In genomic region chr2:45458909-45459563, GRCh38 we compare ENCODE assay signal across 9 cellular contexts.
DNase-seq lines count a peak whose midpoint lies in the region; ATAC-seq and TF ChIP-seq lines count a peak whose summit lies in the region.
"Had no signal": no experiment of that assay in that cellular context is flagged by ENCODE, and none has a peak within 500 bp of the region (broad histone marks: within the 10 kb centered on the region; RNA-seq: fewer than 3 reads in every experiment).

No MANE protein-coding gene starts in this region.

- H3K27me3 Mint-ChIP-seq in CD8-positive, alpha-beta memory T cell: no peaks in the 10 kb centered on the region

- no peak for TF ChIP-seq POLR2A in breast epithelium (IDR thresholded peaks at IDR 0.05)
- no peak for TF ChIP-seq POLR2A in right lobe of liver (IDR thresholded peaks at IDR 0.05)

- no peaks in the 10 kb centered on the region for H3K9me3 Mint-ChIP-seq in CD8-positive, alpha-beta memory T cell

- intact Hi-C loops in breast epithelium (cut with DNase I; ENCODE audit: low total_unique reads) (loop anchor here (5.0 kb wide), 1 partner anchor 852 kb away; no protein-coding TSS in a partner anchor), right lobe of liver (cut with DNase I) (no loop called here)

- no peak overlapping the region for H3K4me3 Mint-ChIP-seq in CD8-positive, alpha-beta memory T cell

- 33% methylated on average over 3 of the region's 3 CpGs for WGBS in right lobe of liver (ENCODE audit: insufficient coverage, low coverage, low lambda C conversion rate, missing lambda C conversion rate)

- POLR2A ChIA-PET in CD8-positive, alpha-beta memory T cell (lab: Charles Lee): no interaction called here

- H3K36me3 ChIP-seq in breast epithelium: no peaks in the 10 kb centered on the region
- H3K36me3 ChIP-seq in right lobe of liver: no peaks in the 10 kb centered on the region
- no peaks in the 10 kb centered on the region for H3K36me3 ChIP-seq in CD8-positive, alpha-beta memory T cell (ENCODE audit: insufficient read depth, low read length)

- peak; percentile 79 for DNase-seq in AG20443 (ENCODE audit: low spot score)
- DNase-seq in MV-4-11 (lab: John Stamatoyannopoulos, UW): peak; percentile 59
- peak in 1 of 2 donors; percentile 37 for DNase-seq in breast epithelium (ENCODE audit: low spot score in 2 of 2)
- no peak for DNase-seq in right lobe of liver
- DNase-seq in cerebellum (ENCODE audit: low spot score): no peak
- DNase-seq in effector CD8-positive, alpha-beta T cell (lab: John Stamatoyannopoulos, UW): no peak
- DNase-seq in CD8-positive, alpha-beta memory T cell: no peak
- DNase-seq: caudate nucleus had no signal

- TF ChIP-seq CTCF in breast epithelium (IDR thresholded peaks at IDR 0.05) (no peak), right lobe of liver (IDR thresholded peaks at IDR 0.05) (no peak)

- H3K4me1 ChIP-seq in breast epithelium (no peaks in the 10 kb centered on the region), right lobe of liver (no peaks in the 10 kb centered on the region)
- H3K4me1 ChIP-seq in CD8-positive, alpha-beta memory T cell (ENCODE audit: insufficient read depth, low read length): no peaks in the 10 kb centered on the region

- H3K4me3 ChIP-seq in breast epithelium (no peak overlapping the region), right lobe of liver (no peak overlapping the region)
- H3K4me3 ChIP-seq in CD8-positive, alpha-beta memory T cell (ENCODE audit: low read length): no peak overlapping the region

- CTCF ChIA-PET in CD8-positive, alpha-beta memory T cell (lab: Charles Lee): interaction anchor here (1.9 kb wide), 1 partner anchor 16 kb away, joined by 4 read pairs; no protein-coding TSS in a partner anchor

- H3K9me3 ChIP-seq in breast epithelium (no peaks in the 10 kb centered on the region), right lobe of liver (no peaks in the 10 kb centered on the region)
- no peaks in the 10 kb centered on the region for H3K9me3 ChIP-seq in CD8-positive, alpha-beta memory T cell (ENCODE audit: low read length)

- peaks cover 5 to 27% (median 13%) of the 10 kb centered on the region in 3 donors for H3K4me1 Mint-ChIP-seq in CD8-positive, alpha-beta memory T cell

- H3K27ac Mint-ChIP-seq in CD8-positive, alpha-beta memory T cell: peak overlapping the region in 1 of 8 donors; percentile 38

- peaks cover 5 to 21% (median 16%) of the 10 kb centered on the region in 3 donors for H3K36me3 Mint-ChIP-seq in CD8-positive, alpha-beta memory T cell

- no peaks in the 10 kb centered on the region for H3K27me3 ChIP-seq in breast epithelium
- H3K27me3 ChIP-seq in right lobe of liver: no peaks in the 10 kb centered on the region
- H3K27me3 ChIP-seq in CD8-positive, alpha-beta memory T cell (ENCODE audit: insufficient read depth, low read length, poor library complexity, severe bottlenecking): no peaks in the 10 kb centered on the region

- ATAC-seq in right lobe of liver: peak; percentile 50 to 98 (median 54)
- no peak for ATAC-seq in HG03571 (IDR thresholded peaks at IDR 0.05; ENCODE audit: unreplicated experiment)

- H3K27ac ChIP-seq in breast epithelium: peak overlapping the region; percentile 71 to 75
- H3K27ac ChIP-seq in right lobe of liver: no peak overlapping the region
- H3K27ac ChIP-seq in CD8-positive, alpha-beta memory T cell (ENCODE audit: low read depth, low read length): no peak overlapping the region

Comparison
In these comparisons a context has a peak if more than half of its experiments do, and no peak if none do; other contexts are left out.
1. DNase-seq: peak in AG20443 (single experiment) and MV-4-11 (single experiment); none in right lobe of liver (0 of 3), cerebellum (single experiment), effector CD8-positive, alpha-beta T cell (single experiment) and CD8-positive, alpha-beta memory T cell (0 of 5).
2. H3K27ac ChIP-seq: peak in breast epithelium (2 of 2); none in right lobe of liver (0 of 3) and CD8-positive, alpha-beta memory T cell (single experiment).